Comparison of ENCODE assay signal across 27 cellular contexts in genomic region chr17:62090868-62091267, GRCh38.
"Had no signal": no experiment of that assay in that cellular context is flagged by ENCODE, and none has a peak within 500 bp of the region (broad histone marks: within the 10 kb centered on the region; RNA-seq: fewer than 3 reads in every experiment).

No MANE protein-coding gene starts in this region.

- DNase-seq: colonic mucosa; cortex of kidney; dermis blood vessel endothelial cell; dorsolateral prefrontal cortex; effector CD4-positive, alpha-beta T cell; effector CD8-positive, alpha-beta T cell; effector memory CD4-positive, alpha-beta T cell; endodermal cell; erythroblast; esophagus squamous epithelium; foreskin fibroblast; foreskin keratinocyte; foreskin melanocyte; gastrocnemius medialis; glutamatergic neuron; head of caudate nucleus; heart left ventricle had no signal

- H3K9me3 Mint-ChIP-seq: dendritic cell treated with granulocyte-macrophage colony-stimulating factor and Interleukin-4, amounts not matched to agents 40 ng/mL and 50 ng/mL, for 4 days; endodermal cell had no signal

- H3K4me3 ChIP-seq: colonic mucosa, coronary artery, dorsolateral prefrontal cortex, esophagus muscularis mucosa, esophagus squamous epithelium, gastrocnemius medialis, gastroesophageal sphincter, heart left ventricle had no signal

- H3K27ac ChIP-seq: colonic mucosa, coronary artery, dorsolateral prefrontal cortex, epithelial cell of prostate, esophagus muscularis mucosa, esophagus squamous epithelium, foreskin keratinocyte, gastrocnemius medialis, gastroesophageal sphincter, heart left ventricle had no signal

- H3K4me1 ChIP-seq: colonic mucosa, gastrocnemius medialis, heart left ventricle had no signal

- H3K36me3 ChIP-seq: colonic mucosa, esophagus muscularis mucosa, esophagus squamous epithelium, gastrocnemius medialis, gastroesophageal sphincter, heart left ventricle had no signal

- H3K9me3 ChIP-seq: colonic mucosa, esophagus muscularis mucosa, esophagus squamous epithelium, gastrocnemius medialis, gastroesophageal sphincter, heart left ventricle had no signal

- H3K4me3 Mint-ChIP-seq: dendritic cell treated with granulocyte-macrophage colony-stimulating factor and Interleukin-4, amounts not matched to agents 40 ng/mL and 50 ng/mL, for 4 days; endodermal cell had no signal

- FAIRE-seq: colon, endometrium, endothelial cell of umbilical vein, frontal cortex had no signal

- H3K27me3 ChIP-seq: colonic mucosa, dorsolateral prefrontal cortex, esophagus muscularis mucosa, esophagus squamous epithelium, foreskin keratinocyte, gastrocnemius medialis, gastroesophageal sphincter, heart left ventricle had no signal

- H3K27ac Mint-ChIP-seq: dendritic cell treated with granulocyte-macrophage colony-stimulating factor and Interleukin-4, amounts not matched to agents 40 ng/mL and 50 ng/mL, for 4 days; endodermal cell had no signal

- ATAC-seq: esophagus mucosa, foreskin keratinocyte, gastrocnemius medialis, gastroesophageal sphincter, heart left ventricle had no signal
